In genomic region chr13:110723598-110723997, GRCh38 we compare ENCODE assay signal across 15 cellular contexts. TPM values are rescaled to one million over a fixed set of nuclear protein-coding genes. Genes with fewer than 3 reads are reported as not detected.
DNase-seq lines count a peak whose midpoint lies in the region; ATAC-seq and TF ChIP-seq lines count a peak whose summit lies in the region.
"Had no signal": no experiment of that assay in that cellular context is flagged by ENCODE, and none has a peak within 500 bp of the region (broad histone marks: within the 10 kb centered on the region; RNA-seq: fewer than 3 reads in every experiment).

No MANE protein-coding gene starts in this region.

- peaks cover 40% of the 10 kb centered on the region for H3K4me1 Mint-ChIP-seq in stimulated activated naive CD8-positive, alpha-beta T cell treated with anti-CD3 and anti-CD28 coated beads, Interleukin-15, Interleukin-2, amounts not matched to agents 100 ng/mL and 50 ng/mL, for 24 hours (ENCODE audit: low read depth)
- H3K4me1 Mint-ChIP-seq in stimulated activated naive CD8-positive, alpha-beta T cell treated with anti-CD3 and anti-CD28 coated beads, Interleukin-15, amount 100 ng/mL, for 72 hours: peaks cover 36% of the 10 kb centered on the region

- H3K27me3 ChIP-seq in BE2C: no peaks in the 10 kb centered on the region
- H3K27me3 ChIP-seq: BLaER1, Peyer's patch had no signal

- H3K9me3 ChIP-seq in mesodermal cell (ENCODE audit: control insufficient read depth, low read length): no peaks in the 10 kb centered on the region
- no peaks in the 10 kb centered on the region for H3K9me3 ChIP-seq in BE2C
- H3K9me3 ChIP-seq: BLaER1, Peyer's patch had no signal

- TF ChIP-seq CTCF in BE2C (IDR thresholded peaks at IDR 0.05; ENCODE audit: low read depth, low read length): no peak

- DNase-seq in stimulated activated naive CD8-positive, alpha-beta T cell treated with anti-CD3 and anti-CD28 coated beads, Interleukin-15, amount 100 ng/mL, for 72 hours: no peak
- DNase-seq in SK-MEL-5 (ENCODE audit: low read depth, low spot score) (peak; percentile 52), AG20443 (ENCODE audit: low spot score) (no peak), DMS 273 treated with DMSO at 0.1 percent for 48 hours (lab: John Stamatoyannopoulos, UW) (no peak), BE2C (no peak)
- DNase-seq: NCI-H1417 treated with DMSO at 0.1 percent for 48 hours, NCI-H2029 treated with DMSO at 0.1 percent for 48 hours, NCI-H524, Peyer's patch, Right ventricle myocardium superior had no signal

- no peaks in the 10 kb centered on the region for H3K27me3 Mint-ChIP-seq in stimulated activated naive CD8-positive, alpha-beta T cell treated with anti-CD3 and anti-CD28 coated beads, Interleukin-15, Interleukin-2, amounts not matched to agents 100 ng/mL and 50 ng/mL, for 24 hours
- no peaks in the 10 kb centered on the region for H3K27me3 Mint-ChIP-seq in stimulated activated naive CD8-positive, alpha-beta T cell treated with anti-CD3 and anti-CD28 coated beads, Interleukin-15, amount 100 ng/mL, for 72 hours
- H3K27me3 Mint-ChIP-seq: IgD-negative memory B cell had no signal

- peaks cover 43% of the 10 kb centered on the region for H3K36me3 ChIP-seq in mesodermal cell (ENCODE audit: control insufficient read depth, insufficient read depth, low read length)
- H3K36me3 ChIP-seq in BE2C: peaks cover 3% of the 10 kb centered on the region

- no peaks in the 10 kb centered on the region for H3K9me3 Mint-ChIP-seq in stimulated activated naive CD8-positive, alpha-beta T cell treated with anti-CD3 and anti-CD28 coated beads, Interleukin-15, Interleukin-2, amounts not matched to agents 100 ng/mL and 50 ng/mL, for 24 hours
- no peaks in the 10 kb centered on the region for H3K9me3 Mint-ChIP-seq in stimulated activated naive CD8-positive, alpha-beta T cell treated with anti-CD3 and anti-CD28 coated beads, Interleukin-15, amount 100 ng/mL, for 72 hours
- H3K9me3 Mint-ChIP-seq: IgD-negative memory B cell had no signal

- in situ Hi-C loops in SK-MEL-5 (cut with HindIII; ENCODE audit: low pct_unique_long_range_greater_than_20kb, low sequenced_read_pairs): no loop called here

- no peak overlapping the region for H3K4me3 Mint-ChIP-seq in stimulated activated naive CD8-positive, alpha-beta T cell treated with anti-CD3 and anti-CD28 coated beads, Interleukin-15, Interleukin-2, amounts not matched to agents 100 ng/mL and 50 ng/mL, for 24 hours
- H3K4me3 Mint-ChIP-seq in stimulated activated naive CD8-positive, alpha-beta T cell treated with anti-CD3 and anti-CD28 coated beads, Interleukin-15, amount 100 ng/mL, for 72 hours: no peak overlapping the region
- H3K4me3 Mint-ChIP-seq: IgD-negative memory B cell had no signal

- H3K27ac ChIP-seq in mesodermal cell (ENCODE audit: low read depth, low read length, severe bottlenecking): peak overlapping the region; percentile 43
- H3K27ac ChIP-seq: BLaER1 had no signal

- H3K27ac Mint-ChIP-seq in stimulated activated naive CD8-positive, alpha-beta T cell treated with anti-CD3 and anti-CD28 coated beads, Interleukin-15, Interleukin-2, amounts not matched to agents 100 ng/mL and 50 ng/mL, for 24 hours: peak overlapping the region; percentile 46
- peak overlapping the region in 1 of 2 donors; percentile 57 for H3K27ac Mint-ChIP-seq in stimulated activated naive CD8-positive, alpha-beta T cell treated with anti-CD3 and anti-CD28 coated beads, Interleukin-15, amount 100 ng/mL, for 72 hours

- H3K4me1 ChIP-seq in mesodermal cell (ENCODE audit: control insufficient read depth, insufficient read depth, low read length, poor library complexity, severe bottlenecking) (no peaks in the 10 kb centered on the region), BE2C (no peaks in the 10 kb centered on the region)

- WGBS in mesodermal cell (ENCODE audit: insufficient coverage in 2 of 2), 2 experiments: 84 to 94% methylated on average over 7 of the region's 8 CpGs

- no peak overlapping the region for H3K4me3 ChIP-seq in mesodermal cell (ENCODE audit: extremely low read depth, insufficient read depth, low read length, poor library complexity, severe bottlenecking)
- H3K4me3 ChIP-seq in BE2C (ENCODE audit: low read depth, low read length): no peak overlapping the region
- H3K4me3 ChIP-seq: BLaER1, Peyer's patch had no signal

- H3K36me3 Mint-ChIP-seq in stimulated activated naive CD8-positive, alpha-beta T cell treated with anti-CD3 and anti-CD28 coated beads, Interleukin-15, Interleukin-2, amounts not matched to agents 100 ng/mL and 50 ng/mL, for 24 hours (ENCODE audit: low read depth): peaks cover 36% of the 10 kb centered on the region
- H3K36me3 Mint-ChIP-seq: IgD-negative memory B cell had no signal

- ATAC-seq in stimulated activated naive CD8-positive, alpha-beta T cell treated with anti-CD3 and anti-CD28 coated beads, Interleukin-15, amount 100 ng/mL, for 72 hours: no peak
- ATAC-seq: HCT116 had no signal

RNA-seq across cellular contexts. Expression of gene ING1, which starts 10.1 kb away (rescaled TPM):
- 6.6 and 8.3 TPM in 2 replicates for total RNA-seq in SK-MEL-5 (2014; rRNA removed; shearing (Covaris generic))
- polyA plus RNA-seq in SK-MEL-5 (2015; cell fraction: cytosol; rRNA removed): 15.0 and 23.7 TPM in 2 replicates
- polyA plus RNA-seq in SK-MEL-5 (2015; cell fraction: nucleus; rRNA removed): 4.2 and 5.8 TPM in 2 replicates
- polyA plus RNA-seq in mesodermal cell (2013, experiment 1 of 2): 24.1 TPM
- 22.8 TPM for polyA plus RNA-seq in mesodermal cell (2013, experiment 2 of 2)
- polyA plus RNA-seq in BE2C (2012; ENCODE audit: insufficient read depth, insufficient read length, low read depth): 23.4 TPM

RNA-seq across cellular contexts. Expression of gene CARS2, which starts 17.7 kb away (rescaled TPM):
- total RNA-seq in SK-MEL-5 (2014; rRNA removed; shearing (Covaris generic)): 45.6 and 55.4 TPM in 2 replicates
- polyA plus RNA-seq in SK-MEL-5 (2015; cell fraction: cytosol; rRNA removed): 36.9 and 39.6 TPM in 2 replicates
- 271 and 360 TPM in 2 replicates for polyA plus RNA-seq in SK-MEL-5 (2015; cell fraction: nucleus; rRNA removed)
- polyA plus RNA-seq in mesodermal cell (2013, experiment 1 of 2): 22.4 TPM
- polyA plus RNA-seq in mesodermal cell (2013, experiment 2 of 2): 24.4 TPM
- 69.1 TPM for polyA plus RNA-seq in BE2C (2012; ENCODE audit: insufficient read depth, insufficient read length, low read depth)
